In genomic region chr15:74835312-74835823, GRCh38 we compare ENCODE assay signal across 8 cellular contexts. TPM values are rescaled to one million over a fixed set of nuclear protein-coding genes. Genes with fewer than 3 reads are reported as not detected.
DNase-seq lines count a peak whose midpoint lies in the region; ATAC-seq, FAIRE-seq and TF ChIP-seq lines count a peak whose summit lies in the region.

No MANE protein-coding gene starts in this region.

- no peak overlapping the region for H2AK9ac ChIP-seq in IMR-90 (replicated peaks; ENCODE audit: low read depth, low read length, poor library complexity)

- peak; percentile 73 for TF ChIP-seq CTCF in IMR-90 (conservative IDR thresholded peaks at IDR 0.05; ENCODE audit: low read depth, low read length)
- peak; percentile 83 for TF ChIP-seq CTCF in bronchial epithelial cell (IDR thresholded peaks at IDR 0.05; ENCODE audit: insufficient read depth, low read length, severe bottlenecking)

- H4K20me1 ChIP-seq in IMR-90 (ENCODE audit: insufficient read depth, low read length) = no peaks in the 10 kb centered on the region

- no peak overlapping the region for H3K23ac ChIP-seq in IMR-90 (ENCODE audit: low read depth, low read length)

- no peak overlapping the region for H3K4me2 ChIP-seq in IMR-90 (ENCODE audit: low read depth, low read length)

- H3K36me3 Mint-ChIP-seq in T-helper 17 cell (ENCODE audit: low read depth) = no peaks in the 10 kb centered on the region
- H3K36me3 Mint-ChIP-seq in stimulated activated effector memory CD8-positive, alpha-beta T cell treated with anti-CD3 and anti-CD28 coated beads, Interleukin-12 subunit alpha, Interleukin-12 subunit beta, amount 100 ng/mL, for 72 hours = peaks cover 28% of the 10 kb centered on the region

- no peak overlapping the region for H2AFZ ChIP-seq in IMR-90 (replicated peaks; ENCODE audit: low read length, poor library complexity)

- no peaks in the 10 kb centered on the region for H3K4me1 ChIP-seq in IMR-90 (ENCODE audit: control insufficient read depth, insufficient read depth, low read length)

- H2BK20ac ChIP-seq in IMR-90 (ENCODE audit: low read depth, low read length) = no peak overlapping the region

- BruUV-seq in IMR-90 (replicated peaks; lab: Mats Ljungman, UMichigan) = no TSS peak

- no peak overlapping the region for H3K9ac ChIP-seq in IMR-90 (ENCODE audit: low read depth, low read length)

- intact Hi-C loops in IMR-90 (cut with micrococcal nuclease) (loop anchor here (1.0 kb wide), 1 partner anchor 65 kb away; no protein-coding TSS in a partner anchor), left colon (cut with DNase I, micrococcal nuclease) (no loop called here)

- no peak overlapping the region for H2BK5ac ChIP-seq in IMR-90 (ENCODE audit: low read depth, low read length, poor library complexity, severe bottlenecking)

- no peak overlapping the region for H4K91ac ChIP-seq in IMR-90 (ENCODE audit: insufficient read depth, low read depth, low read length)

- in situ Hi-C loops in IMR-90 (cut with MboI; ENCODE audit: low sequenced_read_pairs) = no loop called here

- H3K27ac ChIP-seq in IMR-90 (ENCODE audit: insufficient read depth, low read length) = no peak overlapping the region

- no peaks in the 10 kb centered on the region for H3K9me3 Mint-ChIP-seq in stimulated activated effector memory CD8-positive, alpha-beta T cell treated with anti-CD3 and anti-CD28 coated beads, Interleukin-12 subunit alpha, Interleukin-12 subunit beta, amount 100 ng/mL, for 72 hours

- DNase-seq in DMS53 (lab: John Stamatoyannopoulos, UW) (peak; percentile 80), IMR-90 (peak; percentile 36), T-helper 17 cell (peak in 2 of 3 donors; percentile 25 to 34), bronchial epithelial cell (ENCODE audit: low read depth) (peak; percentile 68), left colon (peak in 1 of 2 donors; percentile 75)
- DNase-seq in stimulated activated effector memory CD8-positive, alpha-beta T cell treated with anti-CD3 and anti-CD28 coated beads, Interleukin-12 subunit alpha, Interleukin-12 subunit beta, amount 100 ng/mL, for 72 hours (ENCODE audit: low spot score in 2 of 2) = peak; percentile 33 to 72

- no peak overlapping the region for H2AK5ac ChIP-seq in IMR-90 (ENCODE audit: low read depth, low read length)

- H3K9me3 ChIP-seq in IMR-90 (ENCODE audit: control insufficient read depth, insufficient read depth, low read length) = no peaks in the 10 kb centered on the region
- H3K9me3 ChIP-seq in T-helper 17 cell (ENCODE audit: control insufficient read depth, low read length, poor library complexity, severe bottlenecking) = no peaks in the 10 kb centered on the region

- CTCF ChIA-PET in IMR-90 (lab: Yijun Ruan, JAX) = interaction anchor here (0.9 kb wide), 1 partner anchor 65 kb away, joined by 5 read pairs; no protein-coding TSS in a partner anchor

- H3K4ac ChIP-seq in IMR-90 (ENCODE audit: low read depth, low read length) = no peak overlapping the region

- no peaks in the 10 kb centered on the region for H3K9me1 ChIP-seq in IMR-90 (ENCODE audit: insufficient read depth, low read length)

- H3K27me3 ChIP-seq in IMR-90 (ENCODE audit: control insufficient read depth, insufficient read depth, low read length) (no peaks in the 10 kb centered on the region; the same call in 1 of the 2 replicates), bronchial epithelial cell (ENCODE audit: control insufficient read depth, insufficient read depth, low read length) (no peaks in the 10 kb centered on the region)

- no peak overlapping the region for H3K56ac ChIP-seq in IMR-90 (ENCODE audit: extremely low read depth, insufficient read depth, low read length)

- ATAC-seq in IMR-90 (ENCODE audit: low read depth) (peak; percentile 90), T-helper 17 cell (peak; percentile 59), left colon (peak; percentile 55), GM21528 (IDR thresholded peaks at IDR 0.05; ENCODE audit: low FRiP score, unreplicated experiment) (no peak), HG02798 (IDR thresholded peaks at IDR 0.05; ENCODE audit: poor library complexity, unreplicated experiment) (no peak)
- ATAC-seq in stimulated activated effector memory CD8-positive, alpha-beta T cell treated with anti-CD3 and anti-CD28 coated beads, Interleukin-12 subunit alpha, Interleukin-12 subunit beta, amount 100 ng/mL, for 72 hours = peak; percentile 34

- no peak overlapping the region for H2BK15ac ChIP-seq in IMR-90 (ENCODE audit: low read depth, low read length)

- peak overlapping the region; percentile 8 for H3K27ac Mint-ChIP-seq in T-helper 17 cell
- no peak overlapping the region for H3K27ac Mint-ChIP-seq in stimulated activated effector memory CD8-positive, alpha-beta T cell treated with anti-CD3 and anti-CD28 coated beads, Interleukin-12 subunit alpha, Interleukin-12 subunit beta, amount 100 ng/mL, for 72 hours

- no peaks in the 10 kb centered on the region for H3K27me3 Mint-ChIP-seq in T-helper 17 cell

- H3K4me3 ChIP-seq in IMR-90 (ENCODE audit: insufficient read depth, low read depth, low read length) (no peak overlapping the region), bronchial epithelial cell (ENCODE audit: low read depth, low read length) (no peak overlapping the region)

- H4K8ac ChIP-seq in IMR-90 (ENCODE audit: low read depth in 2 of 2, low read length in 2 of 2) = no peak overlapping the region

- no peak for TF ChIP-seq POLR2A in IMR-90 (IDR thresholded peaks at IDR 0.05; ENCODE audit: low read depth, low read length)

- FAIRE-seq in bronchial epithelial cell (lab: Jason Lieb, UNC) = peak; percentile 43

- dilution Hi-C loops in IMR-90 (cut with HindIII; ENCODE audit: low sequenced_read_pairs, unreplicated experiment) = no loop called here

- no CpG with 5 or more reads among the region's 5 CpGs for WGBS in IMR-90 (ENCODE audit: extremely low coverage in 2 of 2, insufficient read length in 1 of 2), 2 experiments

- peak; percentile 65 for TF ChIP-seq RAD21 in IMR-90 (IDR thresholded peaks at IDR 0.05; ENCODE audit: low read length)

- POLR2A ChIA-PET in IMR-90 (lab: Charles Lee; ENCODE audit: unreplicated experiment) = no interaction called here

- H4K5ac ChIP-seq in IMR-90 (ENCODE audit: low read depth, low read length) = no peak overlapping the region

- H3K4me1 Mint-ChIP-seq in T-helper 17 cell = peaks cover 12% of the 10 kb centered on the region
- H3K4me1 Mint-ChIP-seq in stimulated activated effector memory CD8-positive, alpha-beta T cell treated with anti-CD3 and anti-CD28 coated beads, Interleukin-12 subunit alpha, Interleukin-12 subunit beta, amount 100 ng/mL, for 72 hours = peaks cover 13% of the 10 kb centered on the region

- H3K36me3 ChIP-seq in IMR-90 (ENCODE audit: control insufficient read depth, insufficient read depth, low read length) (peaks cover 3% of the 10 kb centered on the region; the same call in 1 of the 2 replicates), bronchial epithelial cell (ENCODE audit: control insufficient read depth, insufficient read depth, low read length) (peaks cover 14% of the 10 kb centered on the region)

- H3K79me1 ChIP-seq in IMR-90 (ENCODE audit: low read depth in 1 of 2, low read length in 2 of 2) = no peaks in the 10 kb centered on the region

- H3K4me3 Mint-ChIP-seq in T-helper 17 cell = no peak overlapping the region
- H3K4me3 Mint-ChIP-seq in stimulated activated effector memory CD8-positive, alpha-beta T cell treated with anti-CD3 and anti-CD28 coated beads, Interleukin-12 subunit alpha, Interleukin-12 subunit beta, amount 100 ng/mL, for 72 hours = no peak overlapping the region

- H2BK120ac ChIP-seq in IMR-90 (ENCODE audit: low read depth, low read length) = no peak overlapping the region

- no peak overlapping the region for H3K18ac ChIP-seq in IMR-90 (ENCODE audit: low read depth, low read length)

- H3K14ac ChIP-seq in IMR-90 (replicated peaks; ENCODE audit: low read depth, low read length) = no peak overlapping the region

TF ChIP-seq in IMR-90, 13 proteins besides CTCF, POLR2A, EP300 and RAD21:
- TF ChIP-seq FOS (IDR thresholded peaks at IDR 0.05; ENCODE audit: low read depth, low read length) (no peak), RFX5 (IDR thresholded peaks at IDR 0.05; ENCODE audit: low read depth, low read length) (no peak), SMC3 (IDR thresholded peaks at IDR 0.05; ENCODE audit: low read depth, low read length) (peak; percentile 71)

RNA-seq across cellular contexts. Expression of gene ULK3, which starts 7.6 kb away (rescaled TPM):
- 8.6 and 11.8 TPM in 2 replicates for total RNA-seq in IMR-90 (2012; rRNA removed)
- polyA plus RNA-seq in IMR-90 (2012; rRNA removed) = 22.7 and 24.7 TPM in 2 replicates
- 10.2 and 12.4 TPM in 2 replicates for polyA plus RNA-seq in IMR-90 (2012; cell fraction: cytosol; rRNA removed)
- 160 and 201 TPM in 2 replicates for polyA plus RNA-seq in IMR-90 (2012; cell fraction: nucleus; rRNA removed; ENCODE audit: low replicate concordance)
- total RNA-seq in T-helper 17 cell = 10 to 100 TPM; 44.6 to 49.0 TPM
- total RNA-seq in bronchial epithelial cell = 17.4 and 23.6 TPM in 2 replicates
- 10 to 100 TPM; 70.7 to 83.2 TPM for total RNA-seq in left colon

RNA-seq across cellular contexts. Expression of gene CPLX3, which starts 8.9 kb away (rescaled TPM):
- total RNA-seq in IMR-90 (2012; rRNA removed) (not detected in 2 replicates), T-helper 17 cell (under 1 TPM in 1 of 2 donors, not detected in 1; 0.20 TPM), bronchial epithelial cell (not detected in 2 replicates), left colon (under 1 TPM in 1 of 2 donors, not detected in 1; 0.15 TPM)
- not detected in 2 replicates for polyA plus RNA-seq in IMR-90 (2012; rRNA removed)
- not detected in 2 replicates for polyA plus RNA-seq in IMR-90 (2012; cell fraction: cytosol; rRNA removed)
- polyA plus RNA-seq in IMR-90 (2012; cell fraction: nucleus; rRNA removed; ENCODE audit: low replicate concordance) = 0.12 and 0.24 TPM in 2 replicates

RNA-seq across cellular contexts. Expression of gene LMAN1L, which starts 22.7 kb away (rescaled TPM):
- total RNA-seq in IMR-90 (2012; rRNA removed) (not detected in 2 replicates), T-helper 17 cell (under 1 TPM; 0.82 to 0.91 TPM), bronchial epithelial cell (under 0.01 TPM in 1 of 2 replicates, not detected in the other), left colon (under 1 TPM in 1 of 2 donors, not detected in 1; 0.40 TPM)
- polyA plus RNA-seq in IMR-90 (2012; rRNA removed) = not detected in 2 replicates
- polyA plus RNA-seq in IMR-90 (2012; cell fraction: cytosol; rRNA removed) = not detected in 2 replicates
- 0.09 and 0.30 TPM in 2 replicates for polyA plus RNA-seq in IMR-90 (2012; cell fraction: nucleus; rRNA removed; ENCODE audit: low replicate concordance)

RNA-seq across cellular contexts. Expression of gene SCAMP2, which starts 37.8 kb away (rescaled TPM):
- total RNA-seq in IMR-90 (2012; rRNA removed) (23.3 and 25.8 TPM in 2 replicates), T-helper 17 cell (10 to 100 TPM; 84.1 to 86.8 TPM), bronchial epithelial cell (20.5 and 30.7 TPM in 2 replicates), left colon (100 to 1,000 TPM; 188 to 209 TPM)
- 108 and 111 TPM in 2 replicates for polyA plus RNA-seq in IMR-90 (2012; rRNA removed)
- polyA plus RNA-seq in IMR-90 (2012; cell fraction: cytosol; rRNA removed) = 47.2 and 71.4 TPM in 2 replicates
- polyA plus RNA-seq in IMR-90 (2012; cell fraction: nucleus; rRNA removed; ENCODE audit: low replicate concordance) = 52.8 and 64.1 TPM in 2 replicates

RNA-seq across cellular contexts. Expression of gene CSK, which starts 53.5 kb away (rescaled TPM):
- total RNA-seq in IMR-90 (2012; rRNA removed) = 10.8 and 13.6 TPM in 2 replicates
- polyA plus RNA-seq in IMR-90 (2012; rRNA removed) = 42.5 and 54.0 TPM in 2 replicates
- polyA plus RNA-seq in IMR-90 (2012; cell fraction: cytosol; rRNA removed) = 33.3 and 58.6 TPM in 2 replicates
- 97.3 and 182 TPM in 2 replicates for polyA plus RNA-seq in IMR-90 (2012; cell fraction: nucleus; rRNA removed; ENCODE audit: low replicate concordance)
- 100 to 1,000 TPM; 188 to 208 TPM for total RNA-seq in T-helper 17 cell
- total RNA-seq in bronchial epithelial cell = 28.9 and 29.2 TPM in 2 replicates
- 10 to 100 TPM; 84.8 to 96.9 TPM for total RNA-seq in left colon

Comparison
In these comparisons a context has a peak if more than half of its experiments do, and no peak if none do; other contexts are left out.
1. ATAC-seq: peak in IMR-90 (single experiment), T-helper 17 cell (single experiment), left colon (single experiment) and stimulated activated effector memory CD8-positive, alpha-beta T cell treated with anti-CD3 and anti-CD28 coated beads, Interleukin-12 subunit alpha, Interleukin-12 subunit beta, amount 100 ng/mL, for 72 hours (single experiment); none in GM21528 (single experiment) and HG02798 (single experiment).